26 cellular contexts compared by ENCODE assay signal in the genomic region with DNA sequence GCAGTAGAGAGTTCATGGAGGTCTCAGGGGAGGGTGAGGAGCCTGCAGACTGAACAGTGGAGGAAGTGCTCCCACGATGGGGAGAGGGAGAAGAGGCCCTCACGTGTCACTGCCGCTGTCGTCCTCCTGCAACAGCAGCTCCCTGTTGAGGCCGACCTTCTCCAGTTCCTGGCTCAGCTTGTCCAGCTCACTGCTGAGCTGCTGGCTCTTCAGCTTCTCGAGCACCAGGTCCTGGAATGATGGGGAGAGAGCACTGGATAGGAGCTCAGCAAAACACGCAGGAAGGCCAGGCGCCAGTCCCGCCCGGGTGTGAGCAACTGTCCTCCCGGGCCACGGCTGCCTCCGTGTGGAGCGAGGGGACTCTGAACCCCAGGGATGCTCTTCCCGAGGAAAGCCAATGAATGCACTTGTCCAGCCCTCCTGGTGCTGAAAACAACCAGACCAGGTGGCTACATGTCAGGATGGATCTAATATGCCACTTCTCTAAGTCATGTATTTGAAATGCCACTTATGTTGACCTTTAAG.
A peak's percentile ranks its signal among the peaks of the same experiment; 100 is the strongest.
DNase-seq lines count a peak whose midpoint lies in the region; ATAC-seq and TF ChIP-seq lines count a peak whose summit lies in the region.
"Had no signal": no experiment of that assay in that cellular context is flagged by ENCODE, and none has a peak within 500 bp of the region (broad histone marks: within the 10 kb centered on the region; RNA-seq: fewer than 3 reads in every experiment).

No MANE protein-coding gene starts in this region.

- peaks cover 14% of the 10 kb centered on the region for H3F3A ChIP-seq in neural progenitor cell (ENCODE audit: low read depth)

- H3K27ac Mint-ChIP-seq in activated CD4-positive, alpha-beta T cell treated with anti-CD3 and anti-CD28 coated beads, Interleukin-2, amount 10 ng/mL, durations not matched to agents 24 days and 14 days: peak overlapping the region; percentile 72
- H3K27ac Mint-ChIP-seq in CD8-positive, alpha-beta T cell: peak overlapping the region; percentile 95
- peak overlapping the region; percentile 97 for H3K27ac Mint-ChIP-seq in activated naive CD8-positive, alpha-beta T cell treated with anti-CD3 and anti-CD28 coated beads for 36 hours
- peak overlapping the region; percentile 81 for H3K27ac Mint-ChIP-seq in neural progenitor cell
- H3K27ac Mint-ChIP-seq: mesothelial cell of epicardium had no signal

- H3K9me3 ChIP-seq in CD8-positive, alpha-beta T cell (ENCODE audit: low read length): no peaks in the 10 kb centered on the region
- no peaks in the 10 kb centered on the region for H3K9me3 ChIP-seq in neural progenitor cell (ENCODE audit: low read depth)
- H3K9me3 ChIP-seq: gastroesophageal sphincter, left ventricle myocardium inferior, transverse colon had no signal

- H2AFZ ChIP-seq in neural progenitor cell (replicated peaks): no peak overlapping the region
- H2AFZ ChIP-seq: parathyroid adenoma, PC-9 had no signal

- H3K9me3 Mint-ChIP-seq in activated CD4-positive, alpha-beta T cell treated with anti-CD3 and anti-CD28 coated beads, Interleukin-2, amount 10 ng/mL, durations not matched to agents 24 days and 14 days: no peaks in the 10 kb centered on the region
- no peaks in the 10 kb centered on the region for H3K9me3 Mint-ChIP-seq in CD8-positive, alpha-beta T cell
- H3K9me3 Mint-ChIP-seq in activated naive CD8-positive, alpha-beta T cell treated with anti-CD3 and anti-CD28 coated beads for 36 hours: no peaks in the 10 kb centered on the region
- peaks cover 5% of the 10 kb centered on the region for H3K9me3 Mint-ChIP-seq in neural progenitor cell
- H3K9me3 Mint-ChIP-seq: mesothelial cell of epicardium had no signal

- no peak overlapping the region for H3K4me3 Mint-ChIP-seq in activated CD4-positive, alpha-beta T cell treated with anti-CD3 and anti-CD28 coated beads, Interleukin-2, amount 10 ng/mL, durations not matched to agents 24 days and 14 days
- H3K4me3 Mint-ChIP-seq in CD8-positive, alpha-beta T cell: no peak overlapping the region
- no peak overlapping the region for H3K4me3 Mint-ChIP-seq in activated naive CD8-positive, alpha-beta T cell treated with anti-CD3 and anti-CD28 coated beads for 36 hours
- H3K4me3 Mint-ChIP-seq in neural progenitor cell: no peak overlapping the region
- H3K4me3 Mint-ChIP-seq: mesothelial cell of epicardium had no signal

- peaks cover 76% of the 10 kb centered on the region for H3K36me3 Mint-ChIP-seq in activated CD4-positive, alpha-beta T cell treated with anti-CD3 and anti-CD28 coated beads, Interleukin-2, amount 10 ng/mL, durations not matched to agents 24 days and 14 days (ENCODE audit: low read depth)
- peaks cover 96% of the 10 kb centered on the region for H3K36me3 Mint-ChIP-seq in CD8-positive, alpha-beta T cell
- H3K36me3 Mint-ChIP-seq in activated naive CD8-positive, alpha-beta T cell treated with anti-CD3 and anti-CD28 coated beads for 36 hours: peaks cover 58% of the 10 kb centered on the region
- H3K36me3 Mint-ChIP-seq in neural progenitor cell: peaks cover 56% of the 10 kb centered on the region

- no peak overlapping the region for H3K4me3 ChIP-seq in CD8-positive, alpha-beta T cell (ENCODE audit: low read depth, low read length)
- H3K4me3 ChIP-seq in neural progenitor cell: no peak overlapping the region
- H3K4me3 ChIP-seq: cardiac muscle cell, gastroesophageal sphincter, left ventricle myocardium inferior, PC-9, transverse colon had no signal

- POLR2A ChIA-PET in CD8-positive, alpha-beta T cell (lab: Charles Lee): interaction anchor here (0.9 to 2.3 kb wide), 6 partner anchors 13 to 107 kb away, joined by 3 to 11 read pairs (median 4); no protein-coding TSS in a partner anchor

- CTCF ChIA-PET in CD8-positive, alpha-beta T cell (lab: Charles Lee): interaction anchor here (0.8 to 2.6 kb wide), 10 partner anchors 10 to 407 kb away, joined by 3 to 11 read pairs (median 4); no protein-coding TSS in a partner anchor

- H3K27me3 ChIP-seq in CD8-positive, alpha-beta T cell (ENCODE audit: insufficient read depth, low read length): no peaks in the 10 kb centered on the region
- no peaks in the 10 kb centered on the region for H3K27me3 ChIP-seq in neural progenitor cell
- H3K27me3 ChIP-seq: gastroesophageal sphincter, transverse colon had no signal

- no peak overlapping the region for H3K27ac ChIP-seq in CD8-positive, alpha-beta T cell (ENCODE audit: low read depth, low read length)
- no peak overlapping the region for H3K27ac ChIP-seq in neural progenitor cell
- H3K27ac ChIP-seq: cardiac muscle cell, gastroesophageal sphincter, left ventricle myocardium inferior, parathyroid adenoma, PC-9, transverse colon had no signal

- peaks cover 26% of the 10 kb centered on the region for H3K4me1 ChIP-seq in CD8-positive, alpha-beta T cell (ENCODE audit: insufficient read depth, low read length)
- H3K4me1 ChIP-seq in neural progenitor cell: peaks cover 6% of the 10 kb centered on the region
- H3K4me1 ChIP-seq: gastroesophageal sphincter, parathyroid adenoma had no signal

- no peaks in the 10 kb centered on the region for H4K20me1 ChIP-seq in neural progenitor cell (ENCODE audit: low read depth)

- H3K9ac ChIP-seq in neural progenitor cell: no peak overlapping the region
- H3K9ac ChIP-seq: parathyroid adenoma had no signal

- peaks cover 50% of the 10 kb centered on the region for H3K4me1 Mint-ChIP-seq in activated CD4-positive, alpha-beta T cell treated with anti-CD3 and anti-CD28 coated beads, Interleukin-2, amount 10 ng/mL, durations not matched to agents 24 days and 14 days
- peaks cover 41% of the 10 kb centered on the region for H3K4me1 Mint-ChIP-seq in CD8-positive, alpha-beta T cell (ENCODE audit: low read depth)
- peaks cover 50% of the 10 kb centered on the region for H3K4me1 Mint-ChIP-seq in activated naive CD8-positive, alpha-beta T cell treated with anti-CD3 and anti-CD28 coated beads for 36 hours
- H3K4me1 Mint-ChIP-seq in neural progenitor cell: no peaks in the 10 kb centered on the region
- H3K4me1 Mint-ChIP-seq: mesothelial cell of epicardium had no signal

- no peak for TF ChIP-seq CTCF in CD8-positive, alpha-beta T cell (IDR thresholded peaks at IDR 0.05)
- TF ChIP-seq CTCF in neural progenitor cell (IDR thresholded peaks at IDR 0.05): no peak

- intact Hi-C loops in activated CD4-positive, alpha-beta T cell treated with anti-CD3 and anti-CD28 coated beads, Interleukin-2, amount 10 ng/mL, durations not matched to agents 24 days and 14 days (cut with micrococcal nuclease): no loop called here
- intact Hi-C loops in CD8-positive, alpha-beta T cell (cut with DNase I, micrococcal nuclease): no loop called here

- H3K27me3 Mint-ChIP-seq in activated CD4-positive, alpha-beta T cell treated with anti-CD3 and anti-CD28 coated beads, Interleukin-2, amount 10 ng/mL, durations not matched to agents 24 days and 14 days: no peaks in the 10 kb centered on the region
- H3K27me3 Mint-ChIP-seq in CD8-positive, alpha-beta T cell (ENCODE audit: low read depth): no peaks in the 10 kb centered on the region
- no peaks in the 10 kb centered on the region for H3K27me3 Mint-ChIP-seq in activated naive CD8-positive, alpha-beta T cell treated with anti-CD3 and anti-CD28 coated beads for 36 hours
- peaks cover 6% of the 10 kb centered on the region for H3K27me3 Mint-ChIP-seq in neural progenitor cell (ENCODE audit: insufficient read depth, low read depth)

- ATAC-seq in CD8-positive, alpha-beta T cell: no peak
- ATAC-seq in HG03571 (IDR thresholded peaks at IDR 0.05; ENCODE audit: unreplicated experiment): no peak
- ATAC-seq in GM18867 (IDR thresholded peaks at IDR 0.05; ENCODE audit: unreplicated experiment): no peak
- ATAC-seq: gastroesophageal sphincter, right cardiac atrium had no signal

- no peak overlapping the region for H3K4me2 ChIP-seq in neural progenitor cell
- H3K4me2 ChIP-seq: PC-9 had no signal

- peaks cover 88% of the 10 kb centered on the region for H3K36me3 ChIP-seq in CD8-positive, alpha-beta T cell (ENCODE audit: insufficient read depth, low read length)
- H3K36me3 ChIP-seq in neural progenitor cell: peaks cover 10% of the 10 kb centered on the region
- H3K36me3 ChIP-seq: cardiac muscle cell, transverse colon had no signal

- H3K79me2 ChIP-seq in neural progenitor cell (ENCODE audit: low read depth): no peaks in the 10 kb centered on the region

- no peak for DNase-seq in activated CD4-positive, alpha-beta T cell treated with anti-CD3 and anti-CD28 coated beads, Interleukin-2, amount 10 ng/mL, durations not matched to agents 24 days and 14 days
- no peak for DNase-seq in activated CD4-positive, alpha-beta T cell treated with anti-CD3 and anti-CD28 coated beads, Interleukin-2, amount 50 U/mL, for 1 hour
- no peak for DNase-seq in CD8-positive, alpha-beta T cell
- DNase-seq in activated naive CD8-positive, alpha-beta T cell treated with anti-CD3 and anti-CD28 coated beads for 36 hours: no peak
- DNase-seq in neural progenitor cell (ENCODE audit: low spot score) (no peak), middle frontal gyrus (ENCODE audit: extremely low spot score, low spot score) (no peak)
- DNase-seq: activated CD4-positive, alpha-beta T cell treated with anti-CD3 and anti-CD28 coated beads for 1 hour; AML-193; aorta; cortex of kidney; hypothalamus; left ventricle myocardium inferior; NCI-H524; NK-92 treated with Interleukin-12 subunit alpha and Interleukin-12 subunit beta, amount 100 ng/mL, for 24 hours; PC-9; SIG-M5; stimulated activated CD4-positive, alpha-beta T cell treated with anti-CD3 and anti-CD28 coated beads, Interleukin-12 subunit alpha, Interleukin-12 subunit beta, amount 100 ng/mL, for 4 hours; SW 1271; transverse colon had no signal
